In genomic region chr20:36466089-36466488, GRCh38 we compare ENCODE assay signal across 9 cellular contexts.
DNase-seq lines count a peak whose midpoint lies in the region; ATAC-seq, FAIRE-seq and TF ChIP-seq lines count a peak whose summit lies in the region.
"Had no signal": no experiment of that assay in that cellular context is flagged by ENCODE, and none has a peak within 500 bp of the region (broad histone marks: within the 10 kb centered on the region; RNA-seq: fewer than 3 reads in every experiment).

No MANE protein-coding gene starts in this region.

- CTCF ChIA-PET in HepG2 (lab: Yijun Ruan, JAX; ENCODE audit: low intra/inter-chr PET ratio, low total read pairs): no interaction called here
- CTCF ChIA-PET in naive thymus-derived CD4-positive, alpha-beta T cell (lab: Charles Lee): interaction anchor here (0.9 to 1.1 kb wide), 2 partner anchors 20 to 26 kb away, joined by 3 to 5 read pairs; no protein-coding TSS in a partner anchor

- H3K27ac Mint-ChIP-seq in naive thymus-derived CD4-positive, alpha-beta T cell: peak overlapping the region; percentile 72 to 96 (median 81)

- H3K27ac ChIP-seq in HepG2 (ENCODE audit: extremely low read length, insufficient read depth, low read length) (peak overlapping the region; percentile 2), right lobe of liver (peak overlapping the region in 1 of 3 donors; percentile 3), body of pancreas (peak overlapping the region; percentile 36 to 94 (median 94))
- H3K27ac ChIP-seq in naive thymus-derived CD4-positive, alpha-beta T cell (ENCODE audit: low read depth, low read length): peak overlapping the region; percentile 64

- intact Hi-C loops in HepG2 (cut with micrococcal nuclease; ENCODE audit: unreplicated experiment): loop anchor here (10.0 kb wide), 1 partner anchor 109 kb away; the partner anchor contains the start of gene TGIF2
- intact Hi-C loops in right lobe of liver (cut with DNase I): no loop called here
- intact Hi-C loops in body of pancreas (cut with DNase I): no loop called here
- intact Hi-C loops in naive thymus-derived CD4-positive, alpha-beta T cell (cut with micrococcal nuclease): loop anchor here (2.0 to 10.0 kb wide), 4 partner anchors 27 to 1229 kb away; partner anchors contain the start of genes RBL1 (in 2 of the 2), CTNNBL1 (in 1 of the 2) and SCAND1 (in 1 of the 2)

- H3K4me2 ChIP-seq in HepG2 (ENCODE audit: low read depth, low read length): no peak overlapping the region

- ATAC-seq in HepG2: no peak
- no peak for ATAC-seq in right lobe of liver
- ATAC-seq in body of pancreas: no peak
- ATAC-seq in naive thymus-derived CD4-positive, alpha-beta T cell: no peak
- no peak for ATAC-seq in GM18907 (IDR thresholded peaks at IDR 0.05; ENCODE audit: unreplicated experiment)

- TF ChIP-seq RAD21 in HepG2 (CRISPR knock-in tag; IDR thresholded peaks at IDR 0.05): no peak

- BruUV-seq in HepG2 (replicated peaks; lab: Mats Ljungman, UMichigan): no TSS peak

- TF ChIP-seq POLR2A in HepG2 (IDR thresholded peaks at IDR 0.05; ENCODE audit: insufficient read depth in 1 of 2, low read depth in 2 of 2, low read length in 2 of 2): no peak; a peak in 1 of 4 replicates
- no peak for TF ChIP-seq POLR2A in right lobe of liver (IDR thresholded peaks at IDR 0.05)
- TF ChIP-seq POLR2A in body of pancreas (IDR thresholded peaks at IDR 0.05): no peak

- in situ Hi-C loops in HepG2 (cut with HindIII; ENCODE audit: extremely low pct_ligation_motif_present, low pct_unique_long_range_greater_than_20kb): no loop called here
- in situ Hi-C loops in G401 (cut with HindIII; ENCODE audit: low sequenced_read_pairs): no loop called here

- H3K4me1 ChIP-seq in HepG2 (ENCODE audit: insufficient read depth, low read length): peaks cover 86% of the 10 kb centered on the region
- H3K4me1 ChIP-seq in right lobe of liver: peaks cover 0 to 62% (median 23%) of the 10 kb centered on the region in 4 donors
- peaks cover 88% of the 10 kb centered on the region for H3K4me1 ChIP-seq in body of pancreas
- H3K4me1 ChIP-seq in naive thymus-derived CD4-positive, alpha-beta T cell (ENCODE audit: control insufficient read depth in 2 of 2, insufficient read depth in 2 of 2, low read length in 2 of 2): peaks cover 57 to 65% of the 10 kb centered on the region in 2 donors

- no peaks in the 10 kb centered on the region; a peak in 1 of 5 replicates for H3K27me3 ChIP-seq in HepG2 (ENCODE audit: control insufficient read depth in 1 of 2, insufficient read depth in 2 of 2, low read length in 2 of 2)
- no peaks in the 10 kb centered on the region for H3K27me3 ChIP-seq in right lobe of liver
- H3K27me3 ChIP-seq in body of pancreas: no peaks in the 10 kb centered on the region
- H3K27me3 ChIP-seq in naive thymus-derived CD4-positive, alpha-beta T cell (ENCODE audit: control insufficient read depth in 2 of 2, insufficient read depth in 2 of 2, low read length in 2 of 2): no peaks in the 10 kb centered on the region

- H2AFZ ChIP-seq in HepG2 (ENCODE audit: low read length): no peak overlapping the region

- H3K9me3 ChIP-seq in HepG2 (ENCODE audit: low read length) (no peaks in the 10 kb centered on the region), right lobe of liver (no peaks in the 10 kb centered on the region), body of pancreas (no peaks in the 10 kb centered on the region)
- H3K9me3 ChIP-seq in naive thymus-derived CD4-positive, alpha-beta T cell (ENCODE audit: control insufficient read depth in 2 of 3, low read length in 3 of 3): no peaks in the 10 kb centered on the region

- H3K4me1 Mint-ChIP-seq in naive thymus-derived CD4-positive, alpha-beta T cell: peaks cover 65 to 87% (median 76%) of the 10 kb centered on the region in 7 donors

- peaks cover 59% of the 10 kb centered on the region for H3K79me2 ChIP-seq in HepG2 (ENCODE audit: insufficient read depth, low read length)

- H3K4me3 ChIP-seq in HepG2 (replicated peaks in 1 of 3; ENCODE audit: insufficient read depth in 1 of 3, low read depth in 2 of 3, low read length in 3 of 3) (no peak overlapping the region), right lobe of liver (no peak overlapping the region), body of pancreas (no peak overlapping the region)
- H3K4me3 ChIP-seq in naive thymus-derived CD4-positive, alpha-beta T cell (ENCODE audit: low read length): no peak overlapping the region

- POLR2A ChIA-PET in HepG2 (lab: Yijun Ruan, JAX): interaction anchor here (1.0 to 1.2 kb wide), 2 partner anchors 19 to 279 kb away, joined by 3 read pairs; no protein-coding TSS in a partner anchor
- POLR2A ChIA-PET in naive thymus-derived CD4-positive, alpha-beta T cell (lab: Charles Lee): interaction anchor here (1.0 to 1.3 kb wide), 2 partner anchors 26 to 106 kb away, joined by 3 to 5 read pairs; no protein-coding TSS in a partner anchor

- H3K4me3 Mint-ChIP-seq in naive thymus-derived CD4-positive, alpha-beta T cell: peak overlapping the region; percentile 35 to 81 (median 72)

- no peak overlapping the region for H3K9ac ChIP-seq in HepG2 (ENCODE audit: insufficient read depth, low read depth, low read length)

- TF ChIP-seq CTCF in HepG2 (CRISPR knock-in tag; IDR thresholded peaks at IDR 0.05): no peak
- TF ChIP-seq CTCF in right lobe of liver (IDR thresholded peaks at IDR 0.05): no peak
- TF ChIP-seq CTCF in body of pancreas (IDR thresholded peaks at IDR 0.05): no peak

- DNase-seq in HepG2 (ENCODE audit: low spot score) (no peak), right lobe of liver (no peak), body of pancreas (no peak), RKO (ENCODE audit: low spot score) (no peak), G401 (ENCODE audit: low spot score) (no peak), anterior cingulate cortex (lab: John Stamatoyannopoulos, UW) (no peak)
- DNase-seq in naive thymus-derived CD4-positive, alpha-beta T cell: no peak
- DNase-seq: DND-41 had no signal

- 77% methylated on average over 3 of the region's 3 CpGs for WGBS in HepG2 (ENCODE audit: low lambda C conversion rate)
- WGBS in right lobe of liver (ENCODE audit: insufficient coverage, low coverage, low lambda C conversion rate, missing lambda C conversion rate): 86% methylated on average over 1 of the region's 3 CpGs
- WGBS in body of pancreas, 2 donors: 14 to 32% methylated on average over 3 of the region's 3 CpGs

- TF ChIP-seq EP300 in HepG2 (IDR thresholded peaks at IDR 0.05; ENCODE audit: low read depth in 2 of 2, low read length in 2 of 2): no peak
- TF ChIP-seq EP300 in HepG2 (CRISPR knock-in tag; IDR thresholded peaks at IDR 0.05; ENCODE audit: borderline replicate concordance): no peak

- no peaks in the 10 kb centered on the region for H3K9me3 Mint-ChIP-seq in naive thymus-derived CD4-positive, alpha-beta T cell

- H4K20me1 ChIP-seq in HepG2 (ENCODE audit: insufficient read depth, low read length): peaks cover 44% of the 10 kb centered on the region

- H3K36me3 ChIP-seq in HepG2 (replicated peaks in 1 of 2; ENCODE audit: control insufficient read depth in 1 of 2, insufficient read depth in 2 of 2, low read length in 2 of 2) (peaks cover 0 to 4% of the 10 kb centered on the region in 2 experiments; a peak in 2 of 5 replicates), right lobe of liver (no peaks in the 10 kb centered on the region), body of pancreas (replicated peaks in 1 of 2; ENCODE audit: insufficient read depth in 1 of 2, low read depth in 2 of 2) (no peaks in the 10 kb centered on the region)
- H3K36me3 ChIP-seq in naive thymus-derived CD4-positive, alpha-beta T cell (ENCODE audit: control insufficient read depth in 2 of 3, insufficient read depth in 3 of 3, low read length in 3 of 3): no peaks in the 10 kb centered on the region

- no peaks in the 10 kb centered on the region for H3K27me3 Mint-ChIP-seq in naive thymus-derived CD4-positive, alpha-beta T cell

- no peak for FAIRE-seq in HepG2 (lab: Jason Lieb, UNC)

- peaks cover 0 to 5% (median 0%) of the 10 kb centered on the region in 5 donors for H3K36me3 Mint-ChIP-seq in naive thymus-derived CD4-positive, alpha-beta T cell

TF ChIP-seq in HepG2, 621 proteins besides CTCF, POLR2A, EP300 and RAD21 (continues in another document):
- TF ChIP-seq NR0B2 (CRISPR knock-in tag; IDR thresholded peaks at IDR 0.05) (0 out of 2 replicates have a peak, but pooled peaks have one; percentile 8), RORA (CRISPR knock-in tag; IDR thresholded peaks at IDR 0.05) (no peak), ZNF605 (CRISPR knock-in tag; IDR thresholded peaks at IDR 0.05) (no peak)
- TF ChIP-seq, protein P1, sequence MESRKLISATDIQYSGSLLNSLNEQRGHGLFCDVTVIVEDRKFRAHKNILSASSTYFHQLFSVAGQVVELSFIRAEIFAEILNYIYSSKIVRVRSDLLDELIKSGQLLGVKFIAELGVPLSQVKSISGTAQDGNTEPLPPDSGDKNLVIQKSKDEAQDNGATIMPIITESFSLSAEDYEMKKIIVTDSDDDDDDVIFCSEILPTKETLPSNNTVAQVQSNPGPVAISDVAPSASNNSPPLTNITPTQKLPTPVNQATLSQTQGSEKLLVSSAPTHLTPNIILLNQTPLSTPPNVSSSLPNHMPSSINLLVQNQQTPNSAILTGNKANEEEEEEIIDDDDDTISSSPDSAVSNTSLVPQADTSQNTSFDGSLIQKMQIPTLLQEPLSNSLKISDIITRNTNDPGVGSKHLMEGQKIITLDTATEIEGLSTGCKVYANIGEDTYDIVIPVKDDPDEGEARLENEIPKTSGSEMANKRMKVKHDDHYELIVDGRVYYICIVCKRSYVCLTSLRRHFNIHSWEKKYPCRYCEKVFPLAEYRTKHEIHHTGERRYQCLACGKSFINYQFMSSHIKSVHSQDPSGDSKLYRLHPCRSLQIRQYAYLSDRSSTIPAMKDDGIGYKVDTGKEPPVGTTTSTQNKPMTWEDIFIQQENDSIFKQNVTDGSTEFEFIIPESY (CRISPR knock-in tag; IDR thresholded peaks at IDR 0.05): no peak
- TF ChIP-seq, protein P2, sequence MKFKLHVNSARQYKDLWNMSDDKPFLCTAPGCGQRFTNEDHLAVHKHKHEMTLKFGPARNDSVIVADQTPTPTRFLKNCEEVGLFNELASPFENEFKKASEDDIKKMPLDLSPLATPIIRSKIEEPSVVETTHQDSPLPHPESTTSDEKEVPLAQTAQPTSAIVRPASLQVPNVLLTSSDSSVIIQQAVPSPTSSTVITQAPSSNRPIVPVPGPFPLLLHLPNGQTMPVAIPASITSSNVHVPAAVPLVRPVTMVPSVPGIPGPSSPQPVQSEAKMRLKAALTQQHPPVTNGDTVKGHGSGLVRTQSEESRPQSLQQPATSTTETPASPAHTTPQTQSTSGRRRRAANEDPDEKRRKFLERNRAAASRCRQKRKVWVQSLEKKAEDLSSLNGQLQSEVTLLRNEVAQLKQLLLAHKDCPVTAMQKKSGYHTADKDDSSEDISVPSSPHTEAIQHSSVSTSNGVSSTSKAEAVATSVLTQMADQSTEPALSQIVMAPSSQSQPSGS (CRISPR knock-in tag; IDR thresholded peaks at IDR 0.05): no peak

Comparison
In these comparisons a context has a peak if more than half of its experiments do, and no peak if none do; other contexts are left out.
1. intact Hi-C loops: an anchor here in HepG2 (10.0 kb wide) and naive thymus-derived CD4-positive, alpha-beta T cell (2.0 to 10.0 kb wide); none called in right lobe of liver and body of pancreas.